22 cellular contexts compared by ENCODE assay signal in the genomic region with DNA sequence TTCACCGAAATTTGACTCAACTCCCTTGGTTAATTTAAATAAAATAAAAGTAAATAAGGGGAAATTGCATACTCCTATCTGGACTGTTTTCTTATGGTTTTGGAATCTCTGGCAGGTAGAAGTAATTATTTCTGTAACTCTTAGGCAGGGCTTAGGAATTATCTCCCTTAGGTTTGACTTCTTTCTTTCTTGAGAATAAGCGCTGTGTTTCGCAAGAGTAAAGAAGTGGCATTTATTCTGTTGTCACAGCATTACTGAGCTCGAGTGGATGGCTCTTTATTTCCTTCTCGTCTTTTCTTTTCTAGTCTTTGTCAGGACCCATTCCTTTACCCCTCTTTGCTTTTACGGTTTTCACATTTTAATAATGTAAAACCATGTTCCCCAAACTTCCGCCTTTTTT.
DNase-seq lines count a peak whose midpoint lies in the region; ATAC-seq, FAIRE-seq and TF ChIP-seq lines count a peak whose summit lies in the region.
"Had no signal": no experiment of that assay in that cellular context is flagged by ENCODE, and none has a peak within 500 bp of the region (broad histone marks: within the 10 kb centered on the region; RNA-seq: fewer than 3 reads in every experiment).

No MANE protein-coding gene starts in this region.

- H3K36me3 ChIP-seq in HepG2 (replicated peaks in 1 of 2; ENCODE audit: control insufficient read depth in 1 of 2, insufficient read depth in 2 of 2, low read length in 2 of 2) (no peaks in the 10 kb centered on the region), right lobe of liver (no peaks in the 10 kb centered on the region), H1 (ENCODE audit: control insufficient read depth in 2 of 4, insufficient read depth in 4 of 4, low read length in 3 of 4) (no peaks in the 10 kb centered on the region)
- H3K36me3 ChIP-seq: BLaER1 had no signal

- H2AFZ ChIP-seq in HepG2 (ENCODE audit: low read length), result no peak overlapping the region
- no peak overlapping the region for H2AFZ ChIP-seq in H1 (ENCODE audit: low read length)
- H2AFZ ChIP-seq: GM23248 had no signal

- no peak overlapping the region for H2BK15ac ChIP-seq in H1 (ENCODE audit: low read length)

- no peak overlapping the region for H3K4me2 ChIP-seq in HepG2 (ENCODE audit: low read depth, low read length)
- no peak overlapping the region for H3K4me2 ChIP-seq in H1 (ENCODE audit: insufficient read depth in 1 of 2, low read depth in 2 of 2, low read length in 2 of 2)
- H3K4me2 ChIP-seq: BLaER1 had no signal

- H3K4me3 ChIP-seq in HepG2 (replicated peaks in 1 of 3; ENCODE audit: insufficient read depth in 1 of 3, low read depth in 2 of 3, low read length in 3 of 3) (no peak overlapping the region), right lobe of liver (no peak overlapping the region), H1 (ENCODE audit: extremely low read depth in 1 of 4, insufficient read depth in 2 of 4, low read depth in 3 of 4, low read length in 4 of 4) (no peak overlapping the region)
- H3K4me3 ChIP-seq: BLaER1, GM12878, GM23248 had no signal

- no peak overlapping the region for H2BK20ac ChIP-seq in H1 (ENCODE audit: low read length)

- no peak overlapping the region for H4K91ac ChIP-seq in H1 (replicated peaks; ENCODE audit: insufficient read length, low read length)

- TF ChIP-seq RAD21 in HepG2 (CRISPR knock-in tag; IDR thresholded peaks at IDR 0.05) (no peak), H1 (IDR thresholded peaks at IDR 0.05 in 1 of 2, conservative IDR thresholded peaks at IDR 0.05 in 1 of 2; ENCODE audit: low read depth in 2 of 2, low read length in 2 of 2) (no peak)

- no peaks in the 10 kb centered on the region for H3K36me3 Mint-ChIP-seq in activated naive CD4-positive, alpha-beta T cell treated with anti-CD3 and anti-CD28 coated beads, Interleukin-2, amount 50 U/mL, for 72 hours
- H3K36me3 Mint-ChIP-seq in activated naive CD8-positive, alpha-beta T cell treated with anti-CD3 and anti-CD28 coated beads, Interleukin-2, amount 50 U/mL, for 24 hours (ENCODE audit: low read depth), result no peaks in the 10 kb centered on the region
- H3K36me3 Mint-ChIP-seq: CD4-positive, CD25-positive, alpha-beta regulatory T cell; CD8-positive, alpha-beta T cell had no signal

- in situ Hi-C loops in HepG2 (cut with HindIII; ENCODE audit: extremely low pct_ligation_motif_present, low pct_unique_long_range_greater_than_20kb), result loop anchor here (5.0 kb wide), 1 partner anchor 35 kb away; no protein-coding TSS in a partner anchor

- H3K4me1 Mint-ChIP-seq in activated naive CD8-positive, alpha-beta T cell treated with anti-CD3 and anti-CD28 coated beads, Interleukin-2, amount 50 U/mL, for 24 hours, result peaks cover 2% of the 10 kb centered on the region
- H3K4me1 Mint-ChIP-seq: H9 had no signal

- H2BK120ac ChIP-seq in H1 (replicated peaks; ENCODE audit: low read depth, low read length), result no peak overlapping the region

- H2BK5ac ChIP-seq in H1 (ENCODE audit: low read depth, low read length), result no peak overlapping the region

- no peaks in the 10 kb centered on the region for H3K27me3 Mint-ChIP-seq in activated naive CD8-positive, alpha-beta T cell treated with anti-CD3 and anti-CD28 coated beads, Interleukin-2, amount 50 U/mL, for 24 hours
- H3K27me3 Mint-ChIP-seq: B cell; CD4-positive, CD25-positive, alpha-beta regulatory T cell had no signal

- no peaks in the 10 kb centered on the region for H3K9me3 Mint-ChIP-seq in activated naive CD4-positive, alpha-beta T cell treated with anti-CD3 and anti-CD28 coated beads, Interleukin-2, amount 50 U/mL, for 72 hours
- H3K9me3 Mint-ChIP-seq in activated naive CD8-positive, alpha-beta T cell treated with anti-CD3 and anti-CD28 coated beads, Interleukin-2, amount 50 U/mL, for 24 hours, result no peaks in the 10 kb centered on the region
- H3K9me3 Mint-ChIP-seq: CD4-positive, CD25-positive, alpha-beta regulatory T cell; CD8-positive, alpha-beta T cell; H9 had no signal

- H3K79me1 ChIP-seq in H1 (ENCODE audit: low read depth, low read length), result no peaks in the 10 kb centered on the region

- DNase-seq in HepG2 (ENCODE audit: low spot score) (no peak), right lobe of liver (no peak), MV-4-11 (lab: John Stamatoyannopoulos, UW) (peak; percentile 13), H1 (ENCODE audit: low read depth in 1 of 2, low spot score in 2 of 2) (no peak)
- no peak for DNase-seq in activated naive CD4-positive, alpha-beta T cell treated with anti-CD3 and anti-CD28 coated beads, Interleukin-2, amount 50 U/mL, for 72 hours (ENCODE audit: low spot score in 2 of 2)
- no peak for DNase-seq in activated naive CD8-positive, alpha-beta T cell treated with anti-CD3 and anti-CD28 coated beads, Interleukin-2, amount 50 U/mL, for 24 hours
- DNase-seq: CD4-positive, CD25-positive, alpha-beta regulatory T cell; CD8-positive, alpha-beta T cell; DMS 273 treated with DMSO at 0.1 percent for 48 hours; DMS79; EL; GDM1; GM23248; H9 had no signal

- no peak overlapping the region for H4K5ac ChIP-seq in H1 (ENCODE audit: insufficient read length, low read depth, low read length)

- H3K4me1 ChIP-seq in HepG2 (ENCODE audit: insufficient read depth, low read length) (peaks cover 98% of the 10 kb centered on the region), right lobe of liver (peaks cover 0 to 10% (median 0%) of the 10 kb centered on the region in 4 donors), H1 (replicated peaks in 1 of 4; ENCODE audit: control insufficient read depth in 3 of 4, insufficient read depth in 4 of 4, low read length in 3 of 4) (no peaks in the 10 kb centered on the region)
- H3K4me1 ChIP-seq: BLaER1 had no signal

- no peak overlapping the region for H3K18ac ChIP-seq in H1 (ENCODE audit: extremely low read depth, low read length)

- WGBS in HepG2 (ENCODE audit: low lambda C conversion rate), result 91% methylated on average over 7 of the region's 7 CpGs
- 81% methylated on average over 7 of the region's 7 CpGs for WGBS in right lobe of liver (ENCODE audit: insufficient coverage, low coverage, low lambda C conversion rate, missing lambda C conversion rate)
- WGBS in H1 (ENCODE audit: extremely low coverage in 1 of 2, insufficient coverage in 1 of 2, insufficient read length in 1 of 2, insufficient replicate concordance in 2 of 2, low coverage in 1 of 2, low lambda C conversion rate in 2 of 2, missing lambda C conversion rate in 1 of 2), 2 experiments, result 91% methylated on average over 7 of the region's 7 CpGs; no CpG with 5 or more reads in 1 of the 2 experiments

- no peaks in the 10 kb centered on the region for H4K20me1 ChIP-seq in HepG2 (ENCODE audit: insufficient read depth, low read length)
- no peaks in the 10 kb centered on the region for H4K20me1 ChIP-seq in H1 (replicated peaks in 1 of 2; ENCODE audit: control insufficient read depth in 1 of 2, insufficient read depth in 2 of 2, low read length in 2 of 2)
- H4K20me1 ChIP-seq: BLaER1 had no signal

- H2AK5ac ChIP-seq in H1 (ENCODE audit: low read depth, low read length), result no peak overlapping the region

- H4K8ac ChIP-seq in H1 (ENCODE audit: extremely low read depth, insufficient read depth, low read length), result no peak overlapping the region

- H3K79me2 ChIP-seq in HepG2 (ENCODE audit: insufficient read depth, low read length), result no peaks in the 10 kb centered on the region
- H3K79me2 ChIP-seq in H1 (ENCODE audit: control insufficient read depth in 1 of 2, insufficient read depth in 2 of 2, low read length in 2 of 2), result no peaks in the 10 kb centered on the region

- BruUV-seq in HepG2 (replicated peaks; lab: Mats Ljungman, UMichigan), result no TSS peak

- TF ChIP-seq POLR2A in HepG2 (IDR thresholded peaks at IDR 0.05; ENCODE audit: insufficient read depth in 1 of 2, low read depth in 2 of 2, low read length in 2 of 2) (no peak), right lobe of liver (IDR thresholded peaks at IDR 0.05) (no peak), H1 (IDR thresholded peaks at IDR 0.05; ENCODE audit: control extremely low read depth in 1 of 2, low read depth in 2 of 2, low read length in 2 of 2) (no peak)

- no peak overlapping the region for H3K4ac ChIP-seq in H1 (replicated peaks; ENCODE audit: insufficient read length, low read depth, low read length)

- CTCF ChIA-PET in HepG2 (lab: Yijun Ruan, JAX; ENCODE audit: low intra/inter-chr PET ratio, low total read pairs) (no interaction called here), H1 (lab: Charles Lee; ENCODE audit: partially characterized antibody) (interaction anchor here (0.7 to 2.4 kb wide), 2 partner anchors 27 to 45 kb away, joined by 4 to 10 read pairs; no protein-coding TSS in a partner anchor)

- H3K23me2 ChIP-seq in H1 (ENCODE audit: low read depth, low read length), result no peaks in the 10 kb centered on the region

- H3K23ac ChIP-seq in H1 (ENCODE audit: insufficient read length), result no peak overlapping the region

- FAIRE-seq in HepG2 (lab: Jason Lieb, UNC), result no peak
- no peak for FAIRE-seq in H1 (lab: Jason Lieb, UNC)
- FAIRE-seq: A204.1, D721Med, GM12878, GM19239 had no signal

- H3K9ac ChIP-seq in HepG2 (ENCODE audit: insufficient read depth, low read depth, low read length) (no peak overlapping the region), H1 (replicated peaks in 1 of 4; ENCODE audit: extremely low read depth in 1 of 4, low read depth in 3 of 4, low read length in 3 of 4) (no peak overlapping the region)
- H3K9ac ChIP-seq: BLaER1, GM23248 had no signal

- H3K14ac ChIP-seq in H1 (ENCODE audit: insufficient read length), result no peak overlapping the region

- no peak overlapping the region for H3K4me3 Mint-ChIP-seq in activated naive CD8-positive, alpha-beta T cell treated with anti-CD3 and anti-CD28 coated beads, Interleukin-2, amount 50 U/mL, for 24 hours
- H3K4me3 Mint-ChIP-seq: B cell; CD4-positive, CD25-positive, alpha-beta regulatory T cell; CD8-positive, alpha-beta T cell; H9 had no signal

- H3K9me3 ChIP-seq in HepG2 (ENCODE audit: low read length), result no peaks in the 10 kb centered on the region
- H3K9me3 ChIP-seq in right lobe of liver, result no peaks in the 10 kb centered on the region
- no peaks in the 10 kb centered on the region for H3K9me3 ChIP-seq in H1 (ENCODE audit: insufficient read depth in 2 of 2, low read depth in 1 of 2, low read length in 1 of 2)
- H3K9me3 ChIP-seq: BLaER1 had no signal

- intact Hi-C loops in HepG2 (cut with micrococcal nuclease; ENCODE audit: unreplicated experiment), result loop anchor here (10.0 kb wide), 1 partner anchor 1538 kb away; a partner anchor contains a TSS
- intact Hi-C loops in right lobe of liver (cut with DNase I), result no loop called here

- POLR2A ChIA-PET in HepG2 (lab: Yijun Ruan, JAX), result no interaction called here
- POLR2A ChIA-PET in H1 (lab: Charles Lee; ENCODE audit: partially characterized antibody), result no interaction called here

- H3K27me3 ChIP-seq in HepG2 (ENCODE audit: control insufficient read depth in 1 of 2, insufficient read depth in 2 of 2, low read length in 2 of 2) (no peaks in the 10 kb centered on the region), right lobe of liver (no peaks in the 10 kb centered on the region), H1 (replicated peaks in 1 of 4; ENCODE audit: control insufficient read depth in 3 of 4, extremely low read depth in 1 of 4, insufficient read depth in 3 of 4, low read length in 3 of 4) (no peaks in the 10 kb centered on the region)
- H3K27me3 ChIP-seq: BLaER1 had no signal

- ATAC-seq in HepG2 (no peak), right lobe of liver (no peak)
- ATAC-seq in activated naive CD4-positive, alpha-beta T cell treated with anti-CD3 and anti-CD28 coated beads, Interleukin-2, amount 50 U/mL, for 72 hours, result no peak
- ATAC-seq in activated naive CD8-positive, alpha-beta T cell treated with anti-CD3 and anti-CD28 coated beads, Interleukin-2, amount 50 U/mL, for 24 hours, result no peak
- ATAC-seq: CD8-positive, alpha-beta T cell; GM12878; HCT116 had no signal

- no peak overlapping the region for H3K27ac Mint-ChIP-seq in activated naive CD4-positive, alpha-beta T cell treated with anti-CD3 and anti-CD28 coated beads, Interleukin-2, amount 50 U/mL, for 72 hours
- no peak overlapping the region for H3K27ac Mint-ChIP-seq in activated naive CD8-positive, alpha-beta T cell treated with anti-CD3 and anti-CD28 coated beads, Interleukin-2, amount 50 U/mL, for 24 hours
- H3K27ac Mint-ChIP-seq: B cell; CD4-positive, CD25-positive, alpha-beta regulatory T cell; CD8-positive, alpha-beta T cell; H9 had no signal

- TF ChIP-seq EP300 in HepG2 (IDR thresholded peaks at IDR 0.05; ENCODE audit: low read depth in 2 of 2, low read length in 2 of 2) (no peak), HepG2 (CRISPR knock-in tag; IDR thresholded peaks at IDR 0.05; ENCODE audit: borderline replicate concordance) (no peak), H1 (IDR thresholded peaks at IDR 0.05; ENCODE audit: borderline replicate concordance in 1 of 2, low read depth in 2 of 2, low read length in 2 of 2) (no peak)

- H3K27ac ChIP-seq in HepG2 (ENCODE audit: extremely low read length, insufficient read depth, low read length) (peak overlapping the region; percentile 34), right lobe of liver (no peak overlapping the region), H1 (ENCODE audit: low read depth, low read length) (no peak overlapping the region)
- H3K27ac ChIP-seq: BLaER1, C4-2B, GM23248 had no signal

- H2BK12ac ChIP-seq in H1 (ENCODE audit: low read depth, low read length), result no peak overlapping the region

- TF ChIP-seq CTCF in HepG2 (CRISPR knock-in tag; IDR thresholded peaks at IDR 0.05), result no peak
- no peak for TF ChIP-seq CTCF in right lobe of liver (IDR thresholded peaks at IDR 0.05)
- TF ChIP-seq CTCF in H1 (IDR thresholded peaks at IDR 0.05; ENCODE audit: control extremely low read depth in 1 of 3, insufficient read depth in 1 of 3, low read depth in 1 of 3, low read length in 3 of 3), result no peak

- H3K56ac ChIP-seq in H1 (replicated peaks; ENCODE audit: insufficient read length, low read depth, low read length), result no peak overlapping the region
